Comparison of ENCODE assay signal across 11 cellular contexts in the genomic region with DNA sequence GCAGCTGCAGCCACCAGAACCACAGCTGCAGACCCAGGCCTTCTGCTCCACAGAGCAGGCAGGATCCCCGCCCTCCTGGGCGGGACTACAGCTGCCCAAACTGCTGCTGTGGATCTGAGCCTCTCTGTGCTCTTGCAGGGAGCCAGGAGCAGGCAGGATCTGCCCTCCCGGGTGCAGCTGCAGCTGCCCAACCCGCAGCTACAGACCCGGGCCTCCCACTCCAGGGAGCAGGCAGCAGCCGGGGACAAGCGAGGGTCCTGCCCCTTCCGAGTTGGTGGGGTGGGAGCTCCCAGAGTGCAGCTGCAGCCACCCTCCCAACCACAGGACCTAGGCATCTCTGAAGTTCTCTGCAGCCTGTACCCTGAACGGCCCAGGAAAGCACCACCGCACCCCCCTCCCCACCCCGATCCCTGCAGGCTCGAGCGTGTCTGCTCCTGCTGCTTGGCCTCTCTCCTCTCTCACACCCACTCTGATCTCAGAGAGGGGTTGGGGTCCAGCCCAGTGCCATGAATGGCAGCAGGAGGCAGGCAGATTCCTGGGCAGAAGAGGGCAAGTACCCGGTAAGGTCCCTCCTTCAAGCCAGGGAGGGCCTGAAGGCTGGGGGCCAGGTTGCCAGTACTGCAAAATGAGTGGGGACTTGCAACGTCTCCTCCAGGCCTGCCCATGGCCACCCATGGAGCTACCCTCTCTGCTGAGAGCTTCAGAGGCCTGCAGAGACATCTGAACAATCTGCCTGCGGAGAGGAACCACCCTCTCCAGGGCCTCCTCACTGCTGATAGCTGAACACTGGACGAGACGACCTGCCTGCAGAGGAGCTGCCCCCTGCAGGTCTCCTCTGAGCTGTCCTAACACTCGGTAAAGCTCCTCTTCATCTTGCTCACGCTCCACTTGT. TPM values are rescaled to one million over a fixed set of nuclear protein-coding genes. Genes with fewer than 3 reads are reported as not detected.
DNase-seq lines count a peak whose midpoint lies in the region; ATAC-seq, FAIRE-seq and TF ChIP-seq lines count a peak whose summit lies in the region.
"Had no signal": no experiment of that assay in that cellular context is flagged by ENCODE, and none has a peak within 500 bp of the region (broad histone marks: within the 10 kb centered on the region; RNA-seq: fewer than 3 reads in every experiment).

No MANE protein-coding gene starts in this region.

- H3K9ac ChIP-seq in keratinocyte (ENCODE audit: control insufficient read depth, extremely low read depth, insufficient read depth, low read length) (no peak overlapping the region), colonic mucosa (ENCODE audit: low read depth in 2 of 2, low read length in 2 of 2) (no peak overlapping the region)

- H2AFZ ChIP-seq in keratinocyte (ENCODE audit: control insufficient read depth, low read length): peak overlapping the region; percentile 58

- no peaks in the 10 kb centered on the region for H4K20me1 ChIP-seq in keratinocyte (ENCODE audit: control insufficient read depth, extremely low read depth, insufficient read depth, low read length)

- no peak overlapping the region for H3K27ac ChIP-seq in keratinocyte (ENCODE audit: control insufficient read depth, insufficient read depth, low read length)
- H3K27ac ChIP-seq in colonic mucosa: no peak overlapping the region

- DNase-seq in BE2C: peak; percentile 60
- DNase-seq in HuH-7 (ENCODE audit: low spot score): peak; percentile 67
- DNase-seq in amniotic epithelial cell (ENCODE audit: low read depth): peak; percentile 75
- no peak for DNase-seq in keratinocyte (ENCODE audit: low read depth, low spot score)
- DNase-seq in mucosa of descending colon: no peak
- no peak for DNase-seq in colonic mucosa
- DNase-seq: amniotic stem cell; DMS153; stimulated activated CD4-positive, alpha-beta T cell treated with anti-CD3 and anti-CD28 coated beads, Interleukin-1b, Interleukin-23, amount 100 ng/mL, for 48 hours had no signal

- no peaks in the 10 kb centered on the region for H3K9me1 ChIP-seq in keratinocyte (ENCODE audit: control insufficient read depth, extremely low read depth, insufficient read depth, low read length)

- dilution Hi-C loops in keratinocyte (cut with MboI; ENCODE audit: extremely low pct_ligation_motif_present, low sequenced_read_pairs): no loop called here

- H3K4me1 ChIP-seq in BE2C (peaks cover 16% of the 10 kb centered on the region), keratinocyte (ENCODE audit: control insufficient read depth, extremely low read depth, insufficient read depth, low read length) (peaks cover 12% of the 10 kb centered on the region), mucosa of descending colon (ENCODE audit: low read depth) (no peaks in the 10 kb centered on the region), colonic mucosa (no peaks in the 10 kb centered on the region)

- H3K9me3 ChIP-seq in BE2C (no peaks in the 10 kb centered on the region), keratinocyte (ENCODE audit: control insufficient read depth, low read depth, low read length) (no peaks in the 10 kb centered on the region), mucosa of descending colon (no peaks in the 10 kb centered on the region), colonic mucosa (no peaks in the 10 kb centered on the region)

- H3K36me3 ChIP-seq in BE2C (no peaks in the 10 kb centered on the region), keratinocyte (ENCODE audit: control insufficient read depth in 2 of 2, extremely low read depth in 1 of 2, insufficient read depth in 2 of 2, low read length in 2 of 2) (no peaks in the 10 kb centered on the region), mucosa of descending colon (ENCODE audit: low read depth) (no peaks in the 10 kb centered on the region), colonic mucosa (no peaks in the 10 kb centered on the region)

- ATAC-seq in mucosa of descending colon: no peak
- no peak for ATAC-seq in GM21529 (IDR thresholded peaks at IDR 0.05; ENCODE audit: unreplicated experiment)
- no peak for ATAC-seq in GM18502 (IDR thresholded peaks at IDR 0.05; ENCODE audit: poor library complexity, unreplicated experiment)

- intact Hi-C loops in mucosa of descending colon (cut with DNase I, micrococcal nuclease) (no loop called here), colonic mucosa (cut with DNase I) (no loop called here)

- H3K4me3 ChIP-seq in BE2C (ENCODE audit: low read depth, low read length) (no peak overlapping the region), keratinocyte (ENCODE audit: control insufficient read depth in 2 of 3, extremely low read depth in 1 of 3, insufficient read depth in 2 of 3, low read depth in 1 of 3, low read length in 3 of 3) (no peak overlapping the region), mucosa of descending colon (no peak overlapping the region), colonic mucosa (no peak overlapping the region)

- H3K79me2 ChIP-seq in keratinocyte (ENCODE audit: control insufficient read depth, insufficient read depth, low read length): no peaks in the 10 kb centered on the region

- H3K27me3 ChIP-seq in BE2C (no peaks in the 10 kb centered on the region), keratinocyte (ENCODE audit: control insufficient read depth, extremely low read depth, insufficient read depth, low read length) (no peaks in the 10 kb centered on the region), colonic mucosa (no peaks in the 10 kb centered on the region)

- H3K4me2 ChIP-seq in keratinocyte (ENCODE audit: control insufficient read depth, extremely low read depth, insufficient read depth, low read depth, low read length): no peak overlapping the region

- TF ChIP-seq CTCF in BE2C (IDR thresholded peaks at IDR 0.05; ENCODE audit: low read depth, low read length) (peak; percentile 45), keratinocyte (optimal IDR thresholded peaks at IDR 0.05 in 1 of 3, IDR thresholded peaks at IDR 0.05 in 1 of 3, conservative IDR thresholded peaks at IDR 0.05 in 1 of 3; ENCODE audit: extremely low read depth in 1 of 3, insufficient read depth in 2 of 3, low read length in 3 of 3) (peak; percentile 36 to 71 (median 63)), mucosa of descending colon (IDR thresholded peaks at IDR 0.05) (no peak), colonic mucosa (IDR thresholded peaks at IDR 0.05) (no peak)

- peak; percentile 75 for FAIRE-seq in keratinocyte (lab: Jason Lieb, UNC)

RNA-seq across cellular contexts. Expression of gene EMP3, which starts 16.4 kb away (rescaled TPM):
- 32.6 TPM for polyA plus RNA-seq in BE2C (2012; ENCODE audit: insufficient read depth, insufficient read length, low read depth)
- polyA plus RNA-seq in keratinocyte: 177 to 217 TPM (median 195 TPM) in 3 replicates
- polyA plus RNA-seq in keratinocyte (2011; ENCODE audit: low read depth): 4.2 TPM
- 131 and 187 TPM in 2 replicates for polyA plus RNA-seq in keratinocyte (2011; cell fraction: cytosol; rRNA removed)
- polyA plus RNA-seq in keratinocyte (2011; cell fraction: nucleus; rRNA removed): 94.4 and 112 TPM in 2 replicates
- polyA plus RNA-seq in keratinocyte (2012; ENCODE audit: low replicate concordance): 15.0 and 317 TPM in 2 replicates
- 189 to 290 TPM (median 263 TPM) in 3 replicates for polyA minus RNA-seq in keratinocyte
- polyA minus RNA-seq in keratinocyte (2011; cell fraction: cytosol; rRNA and poly(A)+ RNA removed): 167 TPM
- 45.9 and 46.7 TPM in 2 replicates for polyA minus RNA-seq in keratinocyte (2011; cell fraction: nucleus; rRNA and poly(A)+ RNA removed)
- total RNA-seq in mucosa of descending colon: 100 to 1,000 TPM in 1 of 3 donors, 10 to 100 TPM in 2; 10.3 to 109 (median 36.2) TPM
- 10 to 100 TPM; 11.6 to 29.4 TPM for total RNA-seq in colonic mucosa

RNA-seq across cellular contexts. Expression of gene ZNF114, which starts 39.1 kb away (rescaled TPM):
- polyA plus RNA-seq in BE2C (2012; ENCODE audit: insufficient read depth, insufficient read length, low read depth): 2.5 TPM
- polyA plus RNA-seq in keratinocyte: 0.23 to 0.45 TPM (median 0.27 TPM) in 3 replicates
- polyA plus RNA-seq in keratinocyte (2011; ENCODE audit: low read depth): 0.55 TPM
- polyA plus RNA-seq in keratinocyte (2011; cell fraction: cytosol; rRNA removed): 0.23 and 0.40 TPM in 2 replicates
- polyA plus RNA-seq in keratinocyte (2011; cell fraction: nucleus; rRNA removed): 0.42 and 0.88 TPM in 2 replicates
- 0.44 and 0.65 TPM in 2 replicates for polyA plus RNA-seq in keratinocyte (2012; ENCODE audit: low replicate concordance)
- 0.36 to 0.51 TPM in 2 of 3 replicates, not detected in the other for polyA minus RNA-seq in keratinocyte
- polyA minus RNA-seq in keratinocyte (2011; cell fraction: cytosol; rRNA and poly(A)+ RNA removed): not detected
- 0.21 and 0.39 TPM in 2 replicates for polyA minus RNA-seq in keratinocyte (2011; cell fraction: nucleus; rRNA and poly(A)+ RNA removed)
- total RNA-seq in mucosa of descending colon: under 1 TPM; 0.17 to 0.39 (median 0.22) TPM
- total RNA-seq in colonic mucosa: under 1 TPM in 1 of 2 donors, not detected in 1; 0.21 TPM

RNA-seq across cellular contexts. Expression of gene CARD8, which starts 53.2 kb away (rescaled TPM):
- polyA plus RNA-seq in BE2C (2012; ENCODE audit: insufficient read depth, insufficient read length, low read depth): 3.1 TPM
- 5.0 to 6.2 TPM (median 5.2 TPM) in 3 replicates for polyA plus RNA-seq in keratinocyte
- polyA plus RNA-seq in keratinocyte (2011; ENCODE audit: low read depth): 3.3 TPM
- 2.7 and 3.3 TPM in 2 replicates for polyA plus RNA-seq in keratinocyte (2011; cell fraction: cytosol; rRNA removed)
- 11.8 and 14.7 TPM in 2 replicates for polyA plus RNA-seq in keratinocyte (2011; cell fraction: nucleus; rRNA removed)
- 1.5 and 5.4 TPM in 2 replicates for polyA plus RNA-seq in keratinocyte (2012; ENCODE audit: low replicate concordance)
- polyA minus RNA-seq in keratinocyte: 2.6 to 7.4 TPM (median 5.6 TPM) in 3 replicates
- polyA minus RNA-seq in keratinocyte (2011; cell fraction: cytosol; rRNA and poly(A)+ RNA removed): 1.5 TPM
- polyA minus RNA-seq in keratinocyte (2011; cell fraction: nucleus; rRNA and poly(A)+ RNA removed): 5.7 and 6.2 TPM in 2 replicates
- total RNA-seq in mucosa of descending colon: 10 to 100 TPM; 22.7 to 41.4 (median 28.8) TPM
- 10 to 100 TPM; 17.9 to 20.3 TPM for total RNA-seq in colonic mucosa

RNA-seq across cellular contexts. Expression of gene TMEM143, which starts 54.8 kb away (rescaled TPM):
- 3.1 TPM for polyA plus RNA-seq in BE2C (2012; ENCODE audit: insufficient read depth, insufficient read length, low read depth)
- 2.5 to 2.9 TPM (median 2.7 TPM) in 3 replicates for polyA plus RNA-seq in keratinocyte
- 0.89 TPM for polyA plus RNA-seq in keratinocyte (2011; ENCODE audit: low read depth)
- polyA plus RNA-seq in keratinocyte (2011; cell fraction: cytosol; rRNA removed): 1.4 and 2.9 TPM in 2 replicates
- polyA plus RNA-seq in keratinocyte (2011; cell fraction: nucleus; rRNA removed): 6.9 and 10.9 TPM in 2 replicates
- 2.1 and 3.1 TPM in 2 replicates for polyA plus RNA-seq in keratinocyte (2012; ENCODE audit: low replicate concordance)
- 1.7 to 6.5 TPM (median 3.1 TPM) in 3 replicates for polyA minus RNA-seq in keratinocyte
- 5.8 TPM for polyA minus RNA-seq in keratinocyte (2011; cell fraction: cytosol; rRNA and poly(A)+ RNA removed)
- 1.4 and 2.3 TPM in 2 replicates for polyA minus RNA-seq in keratinocyte (2011; cell fraction: nucleus; rRNA and poly(A)+ RNA removed)
- total RNA-seq in mucosa of descending colon: 10 to 100 TPM; 13.2 to 14.5 (median 13.6) TPM
- 10 to 100 TPM in 1 of 2 donors, 1 to 10 TPM in 1; 8.9 to 18.2 TPM for total RNA-seq in colonic mucosa

RNA-seq across cellular contexts. Expression of gene SYNGR4, which starts 55.2 kb away (rescaled TPM):
- 1.7 TPM for polyA plus RNA-seq in BE2C (2012; ENCODE audit: insufficient read depth, insufficient read length, low read depth)
- not detected in 3 replicates for polyA plus RNA-seq in keratinocyte
- polyA plus RNA-seq in keratinocyte (2011; ENCODE audit: low read depth): not detected
- polyA plus RNA-seq in keratinocyte (2011; cell fraction: cytosol; rRNA removed): not detected in 2 replicates
- polyA plus RNA-seq in keratinocyte (2011; cell fraction: nucleus; rRNA removed): not detected in 2 replicates
- not detected in 2 replicates for polyA plus RNA-seq in keratinocyte (2012; ENCODE audit: low replicate concordance)
- polyA minus RNA-seq in keratinocyte: not detected in 3 replicates
- polyA minus RNA-seq in keratinocyte (2011; cell fraction: cytosol; rRNA and poly(A)+ RNA removed): not detected
- not detected in 2 replicates for polyA minus RNA-seq in keratinocyte (2011; cell fraction: nucleus; rRNA and poly(A)+ RNA removed)
- total RNA-seq in mucosa of descending colon (under 1 TPM in 1 of 3 donors, not detected in 2; 0.41 TPM), colonic mucosa (not detected)

Comparison
In these comparisons a context has a peak if more than half of its experiments do, and no peak if none do; other contexts are left out.
1. DNase-seq: peak in BE2C (single experiment), HuH-7 (single experiment) and amniotic epithelial cell (single experiment); none in keratinocyte (single experiment), mucosa of descending colon (0 of 3) and colonic mucosa (single experiment).
2. CTCF ChIP-seq: peak in BE2C (single experiment) and keratinocyte (3 of 3); none in mucosa of descending colon (single experiment) and colonic mucosa (single experiment).